Comparison of ENCODE assay signal across 29 cellular contexts in genomic region chr20:40835321-40835720, GRCh38.
"Had no signal": no experiment of that assay in that cellular context is flagged by ENCODE, and none has a peak within 500 bp of the region (broad histone marks: within the 10 kb centered on the region; RNA-seq: fewer than 3 reads in every experiment).

No MANE protein-coding gene starts in this region.

- H3K9me3 ChIP-seq: ovary, suprapubic skin, testis, transverse colon, uterus had no signal

- H3K4me1 ChIP-seq: parathyroid adenoma, psoas muscle, spleen, suprapubic skin, testis, tibial artery, transverse colon, upper lobe of right lung, uterus had no signal

- H3K9ac ChIP-seq: parathyroid adenoma had no signal

- H2AFZ ChIP-seq: parathyroid adenoma had no signal

- H3K27ac ChIP-seq: ovary, parathyroid adenoma, psoas muscle, skin epidermis, spleen, suprapubic skin, testis, tibial artery, transverse colon, upper lobe of right lung, uterus had no signal

- H3K79me2 ChIP-seq: parathyroid adenoma had no signal

- DNase-seq: naive thymus-derived CD8-positive, alpha-beta T cell; nephron progenitor cell; occipital lobe; ovary; posterior cingulate gyrus; psoas muscle; right cardiac atrium; spleen; stimulated activated CD4-positive, alpha-beta T cell treated with anti-CD3 and anti-CD28 coated beads, Interleukin-12 subunit alpha, Interleukin-12 subunit beta, amount 100 ng/mL, for 4 hours; stimulated activated CD4-positive, alpha-beta T cell treated with anti-CD3 and anti-CD28 coated beads, Interleukin-1b, Interleukin-23, amount 100 ng/mL, for 48 hours; stimulated activated CD4-positive, alpha-beta T cell treated with anti-CD3 and anti-CD28 coated beads, Interleukin-4, amount 100 ng/mL, for 1 hour; stimulated activated CD4-positive, alpha-beta T cell treated with anti-CD3 and anti-CD28 coated beads, Interleukin-4, amount 100 ng/mL, for 4 hours; stimulated activated CD8-positive, alpha-beta memory T cell treated with anti-CD3 and anti-CD28 coated beads, Interleukin-4, amount 100 ng/mL, for 48 hours; stimulated activated naive CD4-positive, alpha-beta T cell; stimulated activated naive CD8-positive, alpha-beta T cell treated with anti-CD3 and anti-CD28 coated beads, Interleukin-15, amount 100 ng/mL, for 72 hours; stimulated activated naive CD8-positive, alpha-beta T cell treated with anti-CD3 and anti-CD28 coated beads, Interleukin-15, Interleukin-2, amounts not matched to agents 100 U/mL and 50 U/mL, for 24 hours; substantia nigra; testis; tibial artery; transverse colon; upper lobe of right lung; uterus had no signal

- H3K4me2 ChIP-seq: smooth muscle cell had no signal

- H3K36me3 ChIP-seq: ovary, spleen, suprapubic skin, tibial artery, transverse colon, upper lobe of right lung, uterus had no signal

- ATAC-seq: naive thymus-derived CD8-positive, alpha-beta T cell; natural killer cell treated with Interleukin-12 subunit alpha and Interleukin-12 subunit beta and Interleukin-15 and Interleukin-18, amount 100 ng/mL, for 72 hours; psoas muscle; right cardiac atrium; sciatic nerve; stimulated activated memory B cell treated with anti-CD40 and anti-IgM and Interleukin-4, amounts not matched to agents 10 μg/mL and 1 μg/mL and 100 μg/mL, for 72 hours; stimulated activated naive CD8-positive, alpha-beta T cell treated with anti-CD3 and anti-CD28 coated beads, Interleukin-15, amount 100 ng/mL, for 72 hours; stimulated activated naive CD8-positive, alpha-beta T cell treated with anti-CD3 and anti-CD28 coated beads, Interleukin-15, Interleukin-2, amounts not matched to agents 100 U/mL and 50 U/mL, for 24 hours; upper lobe of right lung had no signal

- H3K4me3 ChIP-seq: ovary, psoas muscle, skin epidermis, smooth muscle cell, spleen, suprapubic skin, testis, tibial artery, transverse colon, upper lobe of right lung, uterus had no signal

- H3K27me3 ChIP-seq: ovary, testis, upper lobe of right lung, uterus had no signal
